In the genomic region with DNA sequence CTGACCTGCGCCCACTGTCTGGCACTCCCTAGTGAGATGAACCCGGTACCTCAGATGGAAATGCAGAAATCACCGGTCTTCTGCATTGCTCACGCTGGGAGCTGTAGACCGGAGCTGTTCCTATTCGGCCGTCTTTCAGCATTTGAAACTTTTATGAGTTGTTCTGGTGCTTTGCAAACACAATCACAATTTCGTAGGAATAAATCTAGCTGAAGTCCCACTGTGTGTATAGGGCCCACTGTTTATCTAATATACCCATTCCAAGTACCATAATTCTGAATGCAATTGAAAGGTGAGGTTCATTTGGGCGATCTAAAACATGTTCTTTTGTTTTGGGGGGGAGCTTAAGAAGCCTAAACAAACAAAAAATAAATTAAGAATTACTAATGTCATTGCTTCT, we compare ENCODE assay signal across 18 cellular contexts.
DNase-seq lines count a peak whose midpoint lies in the region; ATAC-seq and TF ChIP-seq lines count a peak whose summit lies in the region.
"Had no signal": no experiment of that assay in that cellular context is flagged by ENCODE, and none has a peak within 500 bp of the region (broad histone marks: within the 10 kb centered on the region; RNA-seq: fewer than 3 reads in every experiment).

No MANE protein-coding gene starts in this region.

- H3K36me3 Mint-ChIP-seq in progenitor cell of endocrine pancreas (ENCODE audit: insufficient read depth): no peaks in the 10 kb centered on the region
- H3K36me3 Mint-ChIP-seq: activated CD8-positive, alpha-beta memory T cell treated with anti-CD3 and anti-CD28 coated beads, Interleukin-2, amount 10 ng/mL, durations not matched to agents 7 days and 5 days; activated naive CD8-positive, alpha-beta T cell treated with anti-CD3 and anti-CD28 coated beads for 36 hours; CD4-positive, alpha-beta memory T cell; naive B cell had no signal

- no TSS peak for BruUV-seq in Panc1 (replicated peaks; lab: Mats Ljungman, UMichigan)

- H3K36me3 ChIP-seq in HEK293 (ENCODE audit: control insufficient read depth in 2 of 2, insufficient read depth in 1 of 2, low read length in 2 of 2) (no peaks in the 10 kb centered on the region), Panc1 (ENCODE audit: control insufficient read depth, insufficient read depth, low read length) (no peaks in the 10 kb centered on the region), body of pancreas (replicated peaks in 1 of 2; ENCODE audit: insufficient read depth in 1 of 2, low read depth in 2 of 2) (no peaks in the 10 kb centered on the region)

- H3K9me3 Mint-ChIP-seq in progenitor cell of endocrine pancreas (ENCODE audit: low read depth): no peaks in the 10 kb centered on the region

- H3K4me3 ChIP-seq in HEK293 (ENCODE audit: low read depth, low read length): peak overlapping the region; percentile 20
- H3K4me3 ChIP-seq in Panc1 (ENCODE audit: low read depth in 2 of 2, low read length in 2 of 2): peak overlapping the region; percentile 15 to 23; a peak in 3 of 4 replicates
- peak overlapping the region; percentile 28 for H3K4me3 ChIP-seq in epithelial cell of proximal tubule (ENCODE audit: low read depth, low read length)
- no peak overlapping the region for H3K4me3 ChIP-seq in body of pancreas
- H3K4me3 ChIP-seq: coronary artery had no signal

- CTCF ChIA-PET in HEK293 (lab: Yijun Ruan, JAX): interaction anchor here (0.7 kb wide), 1 partner anchor 9 kb away, joined by 3 read pairs; no protein-coding TSS in a partner anchor
- CTCF ChIA-PET in Panc1 (lab: Charles Lee): no interaction called here

- no peak for DNase-seq in Panc1 (ENCODE audit: low read depth, low spot score)
- no peak for DNase-seq in epithelial cell of proximal tubule (ENCODE audit: low read depth)
- no peak for DNase-seq in progenitor cell of endocrine pancreas (ENCODE audit: low spot score, unreplicated experiment)
- DNase-seq in NCI-H446 (lab: John Stamatoyannopoulos, UW): no peak
- no peak for DNase-seq in body of pancreas
- DNase-seq: activated CD8-positive, alpha-beta memory T cell treated with anti-CD3 and anti-CD28 coated beads, Interleukin-2, amount 10 ng/mL, durations not matched to agents 7 days and 5 days; activated naive CD8-positive, alpha-beta T cell treated with anti-CD3 and anti-CD28 coated beads for 36 hours; CD4-positive, alpha-beta memory T cell; GF-D8; IMR-90; naive B cell; NCI-H146; NCI-H748 treated with DMSO at 0.1 percent for 48 hours; SIG-M5; stimulated activated naive CD8-positive, alpha-beta T cell treated with anti-CD3 and anti-CD28 coated beads, Interleukin-15, amount 100 ng/mL, for 72 hours had no signal

- in situ Hi-C loops in Panc1 (cut with HindIII; ENCODE audit: low pct_unique_long_range_greater_than_20kb, low sequenced_read_pairs): no loop called here

- H3K4me1 ChIP-seq in HEK293 (ENCODE audit: control insufficient read depth, insufficient read depth, low read length) (0 out of 2 replicates have a peak, but pooled peaks cover 2% of the 10 kb centered on the region), Panc1 (ENCODE audit: control insufficient read depth, insufficient read depth, low read length) (no peaks in the 10 kb centered on the region), body of pancreas (peaks cover 4% of the 10 kb centered on the region)

- H3K27ac Mint-ChIP-seq in progenitor cell of endocrine pancreas: peak overlapping the region; percentile 69
- H3K27ac Mint-ChIP-seq: activated CD8-positive, alpha-beta memory T cell treated with anti-CD3 and anti-CD28 coated beads, Interleukin-2, amount 10 ng/mL, durations not matched to agents 7 days and 5 days; activated naive CD8-positive, alpha-beta T cell treated with anti-CD3 and anti-CD28 coated beads for 36 hours; CD4-positive, alpha-beta memory T cell; naive B cell; stimulated activated naive CD8-positive, alpha-beta T cell treated with anti-CD3 and anti-CD28 coated beads, Interleukin-15, amount 100 ng/mL, for 72 hours had no signal

- H3K4me3 Mint-ChIP-seq in progenitor cell of endocrine pancreas (ENCODE audit: low read depth): peak overlapping the region; percentile 73
- H3K4me3 Mint-ChIP-seq: activated CD8-positive, alpha-beta memory T cell treated with anti-CD3 and anti-CD28 coated beads, Interleukin-2, amount 10 ng/mL, durations not matched to agents 7 days and 5 days; activated naive CD8-positive, alpha-beta T cell treated with anti-CD3 and anti-CD28 coated beads for 36 hours; CD4-positive, alpha-beta memory T cell; naive B cell; stimulated activated naive CD8-positive, alpha-beta T cell treated with anti-CD3 and anti-CD28 coated beads, Interleukin-15, amount 100 ng/mL, for 72 hours had no signal

- peaks cover 1% of the 10 kb centered on the region for H3K4me1 Mint-ChIP-seq in progenitor cell of endocrine pancreas (ENCODE audit: low read depth)
- H3K4me1 Mint-ChIP-seq: activated CD8-positive, alpha-beta memory T cell treated with anti-CD3 and anti-CD28 coated beads, Interleukin-2, amount 10 ng/mL, durations not matched to agents 7 days and 5 days; activated naive CD8-positive, alpha-beta T cell treated with anti-CD3 and anti-CD28 coated beads for 36 hours; CD4-positive, alpha-beta memory T cell; stimulated activated naive CD8-positive, alpha-beta T cell treated with anti-CD3 and anti-CD28 coated beads, Interleukin-15, amount 100 ng/mL, for 72 hours had no signal

- ATAC-seq in Panc1 (no peak), GM19455 (IDR thresholded peaks at IDR 0.05; ENCODE audit: unreplicated experiment) (no peak), body of pancreas (no peak)
- ATAC-seq: activated CD8-positive, alpha-beta memory T cell treated with anti-CD3 and anti-CD28 coated beads, Interleukin-2, amount 10 ng/mL, durations not matched to agents 7 days and 5 days; stimulated activated naive CD8-positive, alpha-beta T cell treated with anti-CD3 and anti-CD28 coated beads, Interleukin-15, amount 100 ng/mL, for 72 hours had no signal

- WGBS in body of pancreas, 2 donors: 25% methylated on average over 9 of the region's 9 CpGs

- H3K27me3 ChIP-seq in Panc1 (ENCODE audit: control insufficient read depth, insufficient read depth, low read length) (peaks cover 3% of the 10 kb centered on the region), body of pancreas (no peaks in the 10 kb centered on the region)

- POLR2A ChIA-PET in HEK293 (lab: Yijun Ruan, JAX) (no interaction called here), Panc1 (lab: Charles Lee) (no interaction called here)

- H3K9me3 ChIP-seq in HEK293 (ENCODE audit: control insufficient read depth, insufficient read depth, low read depth, low read length) (no peaks in the 10 kb centered on the region), Panc1 (ENCODE audit: control insufficient read depth, insufficient read depth, low read depth, low read length) (no peaks in the 10 kb centered on the region), body of pancreas (no peaks in the 10 kb centered on the region)

- TF ChIP-seq POLR2A in body of pancreas (IDR thresholded peaks at IDR 0.05): no peak

- no peak for TF ChIP-seq CTCF in HEK293 (tag by site-specific recombination; IDR thresholded peaks at IDR 0.05)
- no peak for TF ChIP-seq CTCF in Panc1 (IDR thresholded peaks at IDR 0.05)
- no peak for TF ChIP-seq CTCF in epithelial cell of proximal tubule (conservative IDR thresholded peaks at IDR 0.05; ENCODE audit: low read depth, low read length)
- no peak for TF ChIP-seq CTCF in progenitor cell of endocrine pancreas (IDR thresholded peaks at IDR 0.05; ENCODE audit: unreplicated experiment)
- no peak for TF ChIP-seq CTCF in body of pancreas (IDR thresholded peaks at IDR 0.05)

- H3K27ac ChIP-seq in HEK293 (ENCODE audit: extremely low read depth, low read depth, low read length) (no peak overlapping the region), Panc1 (ENCODE audit: low read length) (no peak overlapping the region), body of pancreas (no peak overlapping the region)
- H3K27ac ChIP-seq: coronary artery had no signal

- intact Hi-C loops in Panc1 (cut with micrococcal nuclease; ENCODE audit: unreplicated experiment) (no loop called here), body of pancreas (cut with DNase I) (no loop called here)

- no peaks in the 10 kb centered on the region for H3K27me3 Mint-ChIP-seq in progenitor cell of endocrine pancreas
- H3K27me3 Mint-ChIP-seq: activated CD8-positive, alpha-beta memory T cell treated with anti-CD3 and anti-CD28 coated beads, Interleukin-2, amount 10 ng/mL, durations not matched to agents 7 days and 5 days; stimulated activated naive CD8-positive, alpha-beta T cell treated with anti-CD3 and anti-CD28 coated beads, Interleukin-15, amount 100 ng/mL, for 72 hours had no signal

TF ChIP-seq in HEK293, 187 proteins besides CTCF, POLR2A, EP300 and RAD21:
- TF ChIP-seq OVOL3 (tag by site-specific recombination; IDR thresholded peaks at IDR 0.05) (no peak), ZSCAN16 (tag by site-specific recombination; IDR thresholded peaks at IDR 0.05) (peak; percentile 75), ZNF501 (tag by site-specific recombination; IDR thresholded peaks at IDR 0.05) (0 out of 2 replicates have a peak, but pooled peaks have one; percentile 26)
- TF ChIP-seq, protein P1, sequence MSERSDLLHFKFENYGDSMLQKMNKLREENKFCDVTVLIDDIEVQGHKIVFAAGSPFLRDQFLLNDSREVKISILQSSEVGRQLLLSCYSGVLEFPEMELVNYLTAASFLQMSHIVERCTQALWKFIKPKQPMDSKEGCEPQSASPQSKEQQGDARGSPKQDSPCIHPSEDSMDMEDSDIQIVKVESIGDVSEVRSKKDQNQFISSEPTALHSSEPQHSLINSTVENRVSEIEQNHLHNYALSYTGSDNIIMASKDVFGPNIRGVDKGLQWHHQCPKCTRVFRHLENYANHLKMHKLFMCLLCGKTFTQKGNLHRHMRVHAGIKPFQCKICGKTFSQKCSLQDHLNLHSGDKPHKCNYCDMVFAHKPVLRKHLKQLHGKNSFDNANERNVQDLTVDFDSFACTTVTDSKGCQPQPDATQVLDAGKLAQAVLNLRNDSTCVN (tag by site-specific recombination; optimal IDR thresholded peaks at IDR 0.05): peak; percentile 32

Comparison
In these comparisons a context has a peak if more than half of its experiments do, and no peak if none do; other contexts are left out.
1. H3K4me3 ChIP-seq: peak in HEK293 (single experiment), Panc1 (2 of 2) and epithelial cell of proximal tubule (single experiment); none in body of pancreas (0 of 2).